8 cellular contexts compared by ENCODE assay signal in the genomic region with DNA sequence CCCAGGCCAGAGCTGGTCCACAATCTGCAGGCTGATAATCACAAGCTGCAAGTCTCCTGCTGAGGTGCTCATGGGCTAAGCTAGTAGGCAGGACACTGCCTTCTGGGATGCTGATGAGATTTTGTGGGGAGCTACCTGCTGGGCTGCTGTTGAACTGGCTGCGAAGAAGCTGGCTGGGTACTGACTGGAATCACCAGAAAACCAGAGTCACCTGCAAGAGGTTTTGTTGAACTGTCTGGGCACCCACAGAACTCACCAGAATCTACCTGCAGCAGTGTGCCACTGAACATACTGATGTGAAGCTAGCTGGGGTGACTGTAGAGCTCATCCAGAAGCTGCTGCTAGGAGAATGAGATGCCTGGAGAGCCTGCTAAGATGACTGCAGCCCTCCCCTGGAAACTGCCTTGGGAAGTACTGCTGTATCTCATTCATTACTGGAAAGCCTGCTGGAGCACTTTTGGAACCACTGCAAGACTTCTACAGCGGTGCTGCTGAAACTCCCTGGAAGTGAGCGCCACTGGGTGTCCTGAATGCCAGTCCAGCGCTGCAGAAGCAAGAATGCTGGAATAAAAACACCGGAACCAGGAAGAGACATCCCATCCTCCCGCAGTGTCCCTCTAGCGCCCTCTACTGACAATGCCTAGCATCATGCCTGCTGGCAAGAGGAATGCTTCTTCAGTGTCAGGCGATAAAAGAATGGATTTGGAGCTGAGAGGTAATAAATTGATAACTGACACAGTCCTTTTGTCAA.
DNase-seq lines count a peak whose midpoint lies in the region; ATAC-seq and TF ChIP-seq lines count a peak whose summit lies in the region.

No MANE protein-coding gene starts in this region.

- H4K5ac ChIP-seq in IMR-90 (ENCODE audit: low read depth, low read length), result peak overlapping the region; percentile 34

- H3K36me3 ChIP-seq in IMR-90 (ENCODE audit: control insufficient read depth, insufficient read depth, low read length), result no peaks in the 10 kb centered on the region
- no peaks in the 10 kb centered on the region for H3K36me3 ChIP-seq in Panc1 (ENCODE audit: control insufficient read depth, insufficient read depth, low read length)

- POLR2A ChIA-PET in IMR-90 (lab: Charles Lee; ENCODE audit: unreplicated experiment) (no interaction called here), Panc1 (lab: Charles Lee) (no interaction called here)

- H3K14ac ChIP-seq in IMR-90 (replicated peaks; ENCODE audit: low read depth, low read length), result peak overlapping the region; percentile 35

- in situ Hi-C loops in IMR-90 (cut with MboI; ENCODE audit: low sequenced_read_pairs) (no loop called here), Panc1 (cut with HindIII; ENCODE audit: low pct_unique_long_range_greater_than_20kb, low sequenced_read_pairs) (no loop called here)

- 27% methylated on average over 2 of the region's 8 CpGs; no CpG with 5 or more reads in 1 of the 2 experiments for WGBS in IMR-90 (ENCODE audit: extremely low coverage in 2 of 2, insufficient read length in 1 of 2), 2 experiments

- peak; percentile 26 to 29 for DNase-seq in activated CD4-positive, alpha-beta T cell treated with anti-CD3 and anti-CD28 coated beads for 24 hours (ENCODE audit: low read depth in 2 of 2)
- no peak for DNase-seq in activated CD4-positive, alpha-beta T cell treated with anti-CD3 and anti-CD28 coated beads for 1 hour
- peak; percentile 82 for DNase-seq in IMR-90
- peak; percentile 46 for DNase-seq in Panc1 (ENCODE audit: low read depth, low spot score)
- DNase-seq in activated naive CD8-positive, alpha-beta T cell treated with anti-CD3 and anti-CD28 coated beads, Interleukin-2, amount 50 U/mL, for 16 hours (ENCODE audit: low read depth, low spot score), result peak; percentile 9
- DNase-seq in Right ventricle myocardium superior, result peak; percentile 55
- DNase-seq in pons (ENCODE audit: low spot score), result peak; percentile 87
- DNase-seq in GOT3 (lab: John Stamatoyannopoulos, UW), result no peak

- no peak overlapping the region; the same call in 1 of the 2 replicates for H2BK20ac ChIP-seq in IMR-90 (ENCODE audit: low read depth, low read length)

- H3K4me1 ChIP-seq in IMR-90 (ENCODE audit: control insufficient read depth, insufficient read depth, low read length) (no peaks in the 10 kb centered on the region), Panc1 (ENCODE audit: control insufficient read depth, insufficient read depth, low read length) (no peaks in the 10 kb centered on the region)

- peak; percentile 83 for TF ChIP-seq RAD21 in IMR-90 (IDR thresholded peaks at IDR 0.05; ENCODE audit: low read length)

- H3K27ac ChIP-seq in IMR-90 (ENCODE audit: insufficient read depth, low read length) (no peak overlapping the region), Panc1 (ENCODE audit: low read length) (no peak overlapping the region)

- H2BK120ac ChIP-seq in IMR-90 (ENCODE audit: low read depth, low read length), result peak overlapping the region; percentile 24; the same call in 1 of the 2 replicates

- H3K4me2 ChIP-seq in IMR-90 (ENCODE audit: low read depth, low read length), result peak overlapping the region; percentile 74

- no peaks in the 10 kb centered on the region for H3K27me3 ChIP-seq in IMR-90 (ENCODE audit: control insufficient read depth, insufficient read depth, low read length)
- H3K27me3 ChIP-seq in Panc1 (ENCODE audit: control insufficient read depth, insufficient read depth, low read length), result no peaks in the 10 kb centered on the region

- H3K9me3 ChIP-seq in IMR-90 (ENCODE audit: control insufficient read depth, insufficient read depth, low read length) (peaks cover 2% of the 10 kb centered on the region), Panc1 (ENCODE audit: control insufficient read depth, insufficient read depth, low read depth, low read length) (0 out of 2 replicates have a peak, but pooled peaks cover 3% of the 10 kb centered on the region)

- TF ChIP-seq CTCF in IMR-90 (conservative IDR thresholded peaks at IDR 0.05; ENCODE audit: low read depth, low read length) (peak; percentile 92), Panc1 (IDR thresholded peaks at IDR 0.05) (peak; percentile 90)

- BruUV-seq in IMR-90 (replicated peaks; lab: Mats Ljungman, UMichigan), result no TSS peak
- no TSS peak for BruUV-seq in Panc1 (replicated peaks; lab: Mats Ljungman, UMichigan)

- no peak overlapping the region for H2BK15ac ChIP-seq in IMR-90 (ENCODE audit: low read depth, low read length)

- H3K23ac ChIP-seq in IMR-90 (ENCODE audit: low read depth, low read length), result peak overlapping the region; percentile 20; the same call in 1 of the 2 replicates

- H4K91ac ChIP-seq in IMR-90 (ENCODE audit: insufficient read depth, low read depth, low read length), result peak overlapping the region; percentile 51

- no peak overlapping the region for H2AK5ac ChIP-seq in IMR-90 (ENCODE audit: low read depth, low read length)

- H3K9ac ChIP-seq in IMR-90 (ENCODE audit: low read depth, low read length), result no peak overlapping the region

- H2AFZ ChIP-seq in IMR-90 (replicated peaks; ENCODE audit: low read length, poor library complexity), result peak overlapping the region; percentile 92

- H2AK9ac ChIP-seq in IMR-90 (replicated peaks; ENCODE audit: low read depth, low read length, poor library complexity), result peak overlapping the region; percentile 0

- intact Hi-C loops in IMR-90 (cut with micrococcal nuclease) (loop anchor here (1.0 kb wide), 1 partner anchor 246 kb away; no protein-coding TSS in a partner anchor), Panc1 (cut with micrococcal nuclease; ENCODE audit: unreplicated experiment) (no loop called here), Right ventricle myocardium superior (cut with DNase I) (no loop called here)

- no peaks in the 10 kb centered on the region for H3K9me1 ChIP-seq in IMR-90 (ENCODE audit: insufficient read depth, low read length)

- CTCF ChIA-PET in IMR-90 (lab: Yijun Ruan, JAX) (interaction anchor here (0.5 to 2.1 kb wide), 19 partner anchors 9 to 207 kb away, joined by 3 to 23 read pairs (median 3); a partner anchor contains a TSS), Panc1 (lab: Charles Lee) (interaction anchor here (0.6 kb wide), 1 partner anchor 636 kb away, joined by 3 read pairs; no protein-coding TSS in a partner anchor)

- no peak overlapping the region for H2BK5ac ChIP-seq in IMR-90 (ENCODE audit: low read depth, low read length, poor library complexity, severe bottlenecking)

- H3K4ac ChIP-seq in IMR-90 (ENCODE audit: low read depth, low read length), result peak overlapping the region; percentile 50

- dilution Hi-C loops in IMR-90 (cut with HindIII; ENCODE audit: low sequenced_read_pairs, unreplicated experiment), result no loop called here

- peak overlapping the region; percentile 48 to 85 for H4K8ac ChIP-seq in IMR-90 (ENCODE audit: low read depth in 2 of 2, low read length in 2 of 2)

- H3K4me3 ChIP-seq in IMR-90 (ENCODE audit: insufficient read depth, low read depth, low read length), result peak overlapping the region; percentile 10; the same call in 1 of the 2 replicates
- H3K4me3 ChIP-seq in Panc1 (ENCODE audit: low read depth in 2 of 2, low read length in 2 of 2), result no peak overlapping the region

- H3K18ac ChIP-seq in IMR-90 (ENCODE audit: low read depth, low read length), result no peak overlapping the region

- H3K79me1 ChIP-seq in IMR-90 (ENCODE audit: low read depth in 1 of 2, low read length in 2 of 2), result no peaks in the 10 kb centered on the region

- ATAC-seq in IMR-90 (ENCODE audit: low read depth) (peak; percentile 97), Panc1 (peak; percentile 66), Right ventricle myocardium superior (ENCODE audit: poor library complexity) (peak; percentile 82)

- H3K56ac ChIP-seq in IMR-90 (ENCODE audit: extremely low read depth, insufficient read depth, low read length), result no peak overlapping the region

- no peak for TF ChIP-seq POLR2A in IMR-90 (IDR thresholded peaks at IDR 0.05; ENCODE audit: low read depth, low read length)

- H4K20me1 ChIP-seq in IMR-90 (ENCODE audit: insufficient read depth, low read length), result no peaks in the 10 kb centered on the region

TF ChIP-seq in IMR-90, 13 proteins besides CTCF, POLR2A, EP300 and RAD21:
- TF ChIP-seq, protein P1, sequence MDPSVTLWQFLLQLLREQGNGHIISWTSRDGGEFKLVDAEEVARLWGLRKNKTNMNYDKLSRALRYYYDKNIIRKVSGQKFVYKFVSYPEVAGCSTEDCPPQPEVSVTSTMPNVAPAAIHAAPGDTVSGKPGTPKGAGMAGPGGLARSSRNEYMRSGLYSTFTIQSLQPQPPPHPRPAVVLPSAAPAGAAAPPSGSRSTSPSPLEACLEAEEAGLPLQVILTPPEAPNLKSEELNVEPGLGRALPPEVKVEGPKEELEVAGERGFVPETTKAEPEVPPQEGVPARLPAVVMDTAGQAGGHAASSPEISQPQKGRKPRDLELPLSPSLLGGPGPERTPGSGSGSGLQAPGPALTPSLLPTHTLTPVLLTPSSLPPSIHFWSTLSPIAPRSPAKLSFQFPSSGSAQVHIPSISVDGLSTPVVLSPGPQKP (IDR thresholded peaks at IDR 0.05; ENCODE audit: borderline replicate concordance, low read depth, low read length), result no peak
- TF ChIP-seq SMC3 (IDR thresholded peaks at IDR 0.05; ENCODE audit: low read depth, low read length) (peak; percentile 82), CHD1 (IDR thresholded peaks at IDR 0.05; ENCODE audit: low read depth, low read length) (no peak), RCOR1 (IDR thresholded peaks at IDR 0.05; ENCODE audit: insufficient replicate concordance, low read length) (no peak)

Comparison
In these comparisons a context has a peak if more than half of its experiments do, and no peak if none do; other contexts are left out.
1. DNase-seq: peak in activated CD4-positive, alpha-beta T cell treated with anti-CD3 and anti-CD28 coated beads for 24 hours (2 of 2), IMR-90 (single experiment), Panc1 (single experiment), activated naive CD8-positive, alpha-beta T cell treated with anti-CD3 and anti-CD28 coated beads, Interleukin-2, amount 50 U/mL, for 16 hours (single experiment), Right ventricle myocardium superior (single experiment) and pons (single experiment); none in activated CD4-positive, alpha-beta T cell treated with anti-CD3 and anti-CD28 coated beads for 1 hour (single experiment) and GOT3 (single experiment).
2. Peak in every context shown above with its lines, with median percentiles within 50 percentile points of each other: ATAC-seq.